In the genomic region with DNA sequence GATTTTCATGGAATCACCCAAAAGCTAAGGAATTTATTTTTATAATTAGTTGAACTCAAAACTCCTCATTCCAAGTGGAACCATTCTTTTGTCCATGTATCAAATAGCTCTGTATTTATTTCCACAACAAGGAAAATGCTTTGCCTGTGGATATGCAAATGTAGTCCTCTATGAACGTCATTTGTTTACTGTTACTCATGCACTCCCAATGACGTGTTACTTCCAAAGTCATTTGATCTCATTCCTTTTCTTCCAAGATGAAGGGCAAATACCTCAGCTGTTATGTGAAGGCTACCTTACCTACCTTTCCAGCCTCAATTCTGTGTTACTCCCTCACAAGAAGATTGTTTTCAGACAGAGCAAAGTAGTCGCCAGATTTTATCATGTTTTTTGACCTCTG, we compare ENCODE assay signal across 2 cellular contexts.
TF ChIP-seq lines count a peak whose summit lies in the region.

No MANE protein-coding gene starts in this region.

TF ChIP-seq in IMR-90, 13 proteins besides CTCF, POLR2A, EP300 and RAD21:
- peak; percentile 23; the same call in 1 of the 2 replicates for TF ChIP-seq FOS (IDR thresholded peaks at IDR 0.05; ENCODE audit: low read depth, low read length)
- TF ChIP-seq SMC3 (IDR thresholded peaks at IDR 0.05; ENCODE audit: low read depth, low read length) = no peak
- TF ChIP-seq BHLHE40 (IDR thresholded peaks at IDR 0.05; ENCODE audit: low read depth, low read length) = no peak

TF ChIP-seq in K562, 482 proteins besides CTCF, POLR2A, EP300 and RAD21:
- TF ChIP-seq, protein P1, sequence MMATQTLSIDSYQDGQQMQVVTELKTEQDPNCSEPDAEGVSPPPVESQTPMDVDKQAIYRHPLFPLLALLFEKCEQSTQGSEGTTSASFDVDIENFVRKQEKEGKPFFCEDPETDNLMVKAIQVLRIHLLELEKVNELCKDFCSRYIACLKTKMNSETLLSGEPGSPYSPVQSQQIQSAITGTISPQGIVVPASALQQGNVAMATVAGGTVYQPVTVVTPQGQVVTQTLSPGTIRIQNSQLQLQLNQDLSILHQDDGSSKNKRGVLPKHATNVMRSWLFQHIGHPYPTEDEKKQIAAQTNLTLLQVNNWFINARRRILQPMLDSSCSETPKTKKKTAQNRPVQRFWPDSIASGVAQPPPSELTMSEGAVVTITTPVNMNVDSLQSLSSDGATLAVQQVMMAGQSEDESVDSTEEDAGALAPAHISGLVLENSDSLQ (IDR thresholded peaks at IDR 0.05) = no peak
- TF ChIP-seq HDAC6 (IDR thresholded peaks at IDR 0.05; ENCODE audit: low read depth, low read length) (no peak), ZFX (CRISPR knock-in tag; IDR thresholded peaks at IDR 0.05) (no peak), FOXJ3 (CRISPR knock-in tag; IDR thresholded peaks at IDR 0.05) (no peak), E2F3 (CRISPR knock-in tag; IDR thresholded peaks at IDR 0.05) (no peak), KLF10 (CRISPR knock-in tag; IDR thresholded peaks at IDR 0.05) (no peak), ATF1 (CRISPR knock-in tag; IDR thresholded peaks at IDR 0.05) (no peak), ATF1 (tag; IDR thresholded peaks at IDR 0.05) (no peak)
- TF ChIP-seq, protein P2, sequence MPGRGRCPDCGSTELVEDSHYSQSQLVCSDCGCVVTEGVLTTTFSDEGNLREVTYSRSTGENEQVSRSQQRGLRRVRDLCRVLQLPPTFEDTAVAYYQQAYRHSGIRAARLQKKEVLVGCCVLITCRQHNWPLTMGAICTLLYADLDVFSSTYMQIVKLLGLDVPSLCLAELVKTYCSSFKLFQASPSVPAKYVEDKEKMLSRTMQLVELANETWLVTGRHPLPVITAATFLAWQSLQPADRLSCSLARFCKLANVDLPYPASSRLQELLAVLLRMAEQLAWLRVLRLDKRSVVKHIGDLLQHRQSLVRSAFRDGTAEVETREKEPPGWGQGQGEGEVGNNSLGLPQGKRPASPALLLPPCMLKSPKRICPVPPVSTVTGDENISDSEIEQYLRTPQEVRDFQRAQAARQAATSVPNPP (IDR thresholded peaks at IDR 0.05; ENCODE audit: borderline replicate concordance, insufficient read depth, insufficient read length) = no peak
